ENCODE assay signal across 7 cellular contexts in the genomic region with DNA sequence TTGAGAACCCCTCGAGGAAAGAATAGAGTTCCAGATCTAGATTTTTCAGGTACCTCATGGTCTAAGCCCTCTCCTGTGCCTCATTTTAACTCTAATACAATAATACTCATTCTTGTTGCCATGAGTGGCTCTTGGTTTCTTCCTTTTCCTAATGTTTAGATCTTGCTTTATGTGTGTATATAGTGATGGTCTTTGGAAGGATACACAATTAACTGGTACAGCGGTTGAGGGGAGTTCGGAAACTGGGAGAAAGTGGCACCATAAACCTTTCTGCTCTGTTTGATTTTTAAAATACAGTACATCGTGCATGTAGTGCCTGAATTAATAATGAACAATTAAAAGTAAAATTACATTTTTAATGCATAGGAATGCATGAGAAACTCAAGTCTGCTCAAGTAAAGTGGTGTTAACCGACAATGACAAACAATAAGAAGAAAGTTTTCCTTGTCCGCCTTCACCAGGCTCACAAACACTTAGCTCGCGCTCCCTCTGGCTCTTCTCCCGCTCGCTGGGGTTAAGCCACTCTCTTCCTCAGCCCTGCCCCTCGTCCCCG. TPM values are rescaled to one million over a fixed set of nuclear protein-coding genes. Genes with fewer than 3 reads are reported as not detected.
DNase-seq lines count a peak whose midpoint lies in the region; ATAC-seq and TF ChIP-seq lines count a peak whose summit lies in the region.

No MANE protein-coding gene starts in this region.

- no peak for TF ChIP-seq EP300 in Ishikawa (IDR thresholded peaks at IDR 0.05; ENCODE audit: borderline replicate concordance)

- WGBS in ectodermal cell, 2 experiments: 22 to 23% methylated on average over 11 of the region's 12 CpGs
- 3 to 6% (median 5%) methylated on average over 12 of the region's 12 CpGs for WGBS in psoas muscle, 3 donors

- no peak for TF ChIP-seq CTCF in psoas muscle (IDR thresholded peaks at IDR 0.05)

- H3K4me1 ChIP-seq in ectodermal cell (ENCODE audit: control insufficient read depth, insufficient read depth, low read length) (no peaks in the 10 kb centered on the region), psoas muscle (peaks cover 34% of the 10 kb centered on the region)

- peak; percentile 6 for ATAC-seq in GM18909 (IDR thresholded peaks at IDR 0.05; ENCODE audit: poor library complexity, unreplicated experiment)
- ATAC-seq in psoas muscle: no peak

- H3K27me3 ChIP-seq in ectodermal cell (ENCODE audit: control insufficient read depth, insufficient read depth, low read length, poor library complexity, severe bottlenecking): no peaks in the 10 kb centered on the region
- no peaks in the 10 kb centered on the region for H3K27me3 ChIP-seq in psoas muscle (ENCODE audit: insufficient read depth in 3 of 3, low read length in 2 of 3)

- H3K36me3 ChIP-seq in ectodermal cell (ENCODE audit: control insufficient read depth, insufficient read depth, low read length) (peaks cover 8% of the 10 kb centered on the region), psoas muscle (ENCODE audit: insufficient read depth in 1 of 2, low read depth in 1 of 2) (no peaks in the 10 kb centered on the region)

- DNase-seq in psoas muscle: no peak
- no peak for DNase-seq in DMS53 (lab: John Stamatoyannopoulos, UW)
- no peak for DNase-seq in inferior parietal cortex (ENCODE audit: extremely low spot score)
- no peak for DNase-seq in DMS79 treated with DMSO at 0.1 percent for 48 hours (lab: John Stamatoyannopoulos, UW)

- H3K27ac ChIP-seq in ectodermal cell (ENCODE audit: insufficient read depth, low read depth, low read length, poor library complexity, severe bottlenecking) (no peak overlapping the region), psoas muscle (peak overlapping the region; percentile 100)

- intact Hi-C loops in psoas muscle (cut with DNase I): no loop called here

- H3K4me3 ChIP-seq in ectodermal cell (ENCODE audit: insufficient read depth, low read depth, low read length) (peak overlapping the region; percentile 92), psoas muscle (peak overlapping the region; percentile 98)

- no peaks in the 10 kb centered on the region for H3K9me3 ChIP-seq in ectodermal cell (ENCODE audit: control insufficient read depth, low read length)
- no peaks in the 10 kb centered on the region for H3K9me3 ChIP-seq in psoas muscle

- no peak for TF ChIP-seq RAD21 in Ishikawa (IDR thresholded peaks at IDR 0.05; ENCODE audit: low read depth)

TF ChIP-seq in Ishikawa, 13 proteins besides CTCF, POLR2A, EP300 and RAD21:
- TF ChIP-seq NFIC (IDR thresholded peaks at IDR 0.05) (peak; percentile 29; the same call in 1 of the 2 replicates), TAF1 (IDR thresholded peaks at IDR 0.05; ENCODE audit: low read depth) (no peak), CEBPB (IDR thresholded peaks at IDR 0.05) (no peak), EGR1 (IDR thresholded peaks at IDR 0.05) (no peak), CREB1 (IDR thresholded peaks at IDR 0.05; ENCODE audit: low read depth) (no peak)

RNA-seq across cellular contexts. Expression of gene EIF4EBP2, which starts 0.4 kb away (rescaled TPM):
- 131 TPM for polyA plus RNA-seq in ectodermal cell (2013, experiment 1 of 4)
- 134 TPM for polyA plus RNA-seq in ectodermal cell (2013, experiment 2 of 4)
- 91.1 TPM for polyA plus RNA-seq in ectodermal cell (2013, experiment 3 of 4)
- 101 TPM for polyA plus RNA-seq in ectodermal cell (2013, experiment 4 of 4)
- total RNA-seq in psoas muscle: 10 to 100 TPM; 41.3 to 75.0 (median 62.0) TPM
- 10 to 100 TPM; 13.0 to 76.6 (median 33.8) TPM for polyA plus RNA-seq in psoas muscle

RNA-seq across cellular contexts. Expression of gene LRRC20, which starts 21.1 kb away (rescaled TPM):
- polyA plus RNA-seq in ectodermal cell (2013, experiment 1 of 4): 34.9 TPM
- 38.3 TPM for polyA plus RNA-seq in ectodermal cell (2013, experiment 2 of 4)
- polyA plus RNA-seq in ectodermal cell (2013, experiment 3 of 4): 27.9 TPM
- polyA plus RNA-seq in ectodermal cell (2013, experiment 4 of 4): 37.7 TPM
- total RNA-seq in psoas muscle: 100 to 1,000 TPM in 3 of 4 donors, 10 to 100 TPM in 1; 66.1 to 143 (median 140) TPM
- 100 to 1,000 TPM in 1 of 3 donors, 10 to 100 TPM in 2; 26.4 to 153 (median 67.2) TPM for polyA plus RNA-seq in psoas muscle

RNA-seq across cellular contexts. Expression of gene NODAL, which starts 37.9 kb away (rescaled TPM):
- not detected for polyA plus RNA-seq in ectodermal cell (2013, experiment 1 of 4)
- not detected for polyA plus RNA-seq in ectodermal cell (2013, experiment 2 of 4)
- polyA plus RNA-seq in ectodermal cell (2013, experiment 3 of 4): not detected
- not detected for polyA plus RNA-seq in ectodermal cell (2013, experiment 4 of 4)
- not detected for total RNA-seq in psoas muscle
- under 1 TPM in 2 of 3 donors, not detected in 1; 0.08 to 0.10 TPM for polyA plus RNA-seq in psoas muscle
